9 cellular contexts compared by ENCODE assay signal in genomic region chr1:235954306-235955283, GRCh38.
DNase-seq lines count a peak whose midpoint lies in the region; ATAC-seq and TF ChIP-seq lines count a peak whose summit lies in the region.
"Had no signal": no experiment of that assay in that cellular context is flagged by ENCODE, and none has a peak within 500 bp of the region (broad histone marks: within the 10 kb centered on the region; RNA-seq: fewer than 3 reads in every experiment).

No MANE protein-coding gene starts in this region.

- TF ChIP-seq CTCF in activated B cell treated with CpG ODN at 0.5 μM for 24 hours (IDR thresholded peaks at IDR 0.05) (no peak), epithelial cell of proximal tubule (conservative IDR thresholded peaks at IDR 0.05; ENCODE audit: low read depth, low read length) (peak; percentile 1)

- H3K36me3 Mint-ChIP-seq in activated B cell treated with CpG ODN at 0.5 μM for 24 hours (ENCODE audit: low read depth): no peaks in the 10 kb centered on the region

- CTCF ChIA-PET in activated B cell treated with CpG ODN at 0.5 μM for 24 hours (lab: Charles Lee): interaction anchor here (0.7 to 3.0 kb wide), 6 partner anchors 8 to 112 kb away, joined by 3 to 29 read pairs (median 8); no protein-coding TSS in a partner anchor

- peaks cover 1% of the 10 kb centered on the region for H3K9me3 Mint-ChIP-seq in activated B cell treated with CpG ODN at 0.5 μM for 24 hours

- POLR2A ChIA-PET in activated B cell treated with CpG ODN at 0.5 μM for 24 hours (lab: Charles Lee): interaction anchor here (0.7 to 3.4 kb wide), 23 partner anchors 8 to 327 kb away, joined by 3 to 40 read pairs (median 5); partner anchors contain the start of genes ERO1B and LYST

- peak overlapping the region; percentile 81 for H3K27ac Mint-ChIP-seq in activated B cell treated with CpG ODN at 0.5 μM for 24 hours

- intact Hi-C loops in activated B cell treated with CpG ODN at 0.5 μM for 24 hours (cut with micrococcal nuclease): loop anchor here (1.0 to 2.0 kb wide), 7 partner anchors 16 to 123 kb away; no protein-coding TSS in a partner anchor

- peak; percentile 75 for DNase-seq in DMS79 treated with DMSO at 0.1 percent for 48 hours (lab: John Stamatoyannopoulos, UW)
- DNase-seq in activated B cell treated with CpG ODN at 0.5 μM for 24 hours: peak; percentile 70
- no peak for DNase-seq in epithelial cell of proximal tubule (ENCODE audit: low read depth)
- DNase-seq in stimulated activated CD8-positive, alpha-beta memory T cell treated with anti-CD3 and anti-CD28 coated beads, Interleukin-7, amount 100 ng/mL, for 48 hours (ENCODE audit: extremely low read depth in 1 of 2, low read depth in 1 of 2): peak; percentile 11 to 12
- DNase-seq in NCI-H2081 treated with DMSO at 0.1 percent for 48 hours (lab: John Stamatoyannopoulos, UW): no peak
- no peak for DNase-seq in DMS114 treated with DMSO at 0.1 percent for 48 hours (lab: John Stamatoyannopoulos, UW; ENCODE audit: unreplicated experiment)

- H3K4me3 ChIP-seq in epithelial cell of proximal tubule (ENCODE audit: low read depth, low read length): no peak overlapping the region
- H3K4me3 ChIP-seq: cardiac muscle cell had no signal

- no peaks in the 10 kb centered on the region for H3K27me3 Mint-ChIP-seq in activated B cell treated with CpG ODN at 0.5 μM for 24 hours

- peaks cover 69% of the 10 kb centered on the region for H3K4me1 Mint-ChIP-seq in activated B cell treated with CpG ODN at 0.5 μM for 24 hours

- ATAC-seq in GM19468 (IDR thresholded peaks at IDR 0.05; ENCODE audit: extremely low read depth, unreplicated experiment) (peak; percentile 98), HG03469 (IDR thresholded peaks at IDR 0.05; ENCODE audit: unreplicated experiment) (peak; percentile 90), activated B cell treated with CpG ODN at 0.5 μM for 24 hours (ENCODE audit: low read depth) (peak; percentile 95)

- H3K4me3 Mint-ChIP-seq in activated B cell treated with CpG ODN at 0.5 μM for 24 hours: peak overlapping the region; percentile 58

Comparison
In these comparisons a context has a peak if more than half of its experiments do, and no peak if none do; other contexts are left out.
1. DNase-seq: peak in DMS79 treated with DMSO at 0.1 percent for 48 hours (single experiment), activated B cell treated with CpG ODN at 0.5 μM for 24 hours (single experiment) and stimulated activated CD8-positive, alpha-beta memory T cell treated with anti-CD3 and anti-CD28 coated beads, Interleukin-7, amount 100 ng/mL, for 48 hours (2 of 2); none in epithelial cell of proximal tubule (single experiment), NCI-H2081 treated with DMSO at 0.1 percent for 48 hours (single experiment) and DMS114 treated with DMSO at 0.1 percent for 48 hours (single experiment).
2. Peak in every context shown above with its lines, with median percentiles within 50 percentile points of each other: ATAC-seq.